9 cellular contexts compared by ENCODE assay signal in the genomic region with DNA sequence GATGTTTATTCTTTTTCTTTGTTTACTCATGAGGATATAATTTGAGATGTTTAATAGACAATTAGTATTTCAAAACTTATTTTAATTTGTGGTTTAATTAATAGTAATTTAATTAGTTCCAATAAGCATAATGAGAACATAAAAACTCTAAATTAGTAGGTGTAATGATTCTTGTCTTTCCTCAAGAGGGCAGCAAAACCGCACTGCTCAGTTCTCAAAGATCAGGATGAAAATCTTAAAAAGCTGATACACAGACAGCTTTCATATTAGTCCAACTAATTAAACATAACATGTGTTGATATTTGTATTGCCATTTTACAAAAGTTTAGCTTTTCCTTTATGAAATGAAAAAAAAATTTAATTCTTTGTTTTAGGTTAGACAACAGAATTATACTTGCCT.
A peak's percentile ranks its signal among the peaks of the same experiment; 100 is the strongest.
DNase-seq lines count a peak whose midpoint lies in the region; ATAC-seq and TF ChIP-seq lines count a peak whose summit lies in the region.
"Had no signal": no experiment of that assay in that cellular context is flagged by ENCODE, and none has a peak within 500 bp of the region (broad histone marks: within the 10 kb centered on the region; RNA-seq: fewer than 3 reads in every experiment).

No MANE protein-coding gene starts in this region.

- H3K27me3 ChIP-seq in heart right ventricle (no peaks in the 10 kb centered on the region), right cardiac atrium (ENCODE audit: control insufficient read depth, insufficient read depth) (no peaks in the 10 kb centered on the region), upper lobe of left lung (no peaks in the 10 kb centered on the region), H7 (ENCODE audit: control insufficient read depth, insufficient read depth, low read length) (no peaks in the 10 kb centered on the region)
- H3K27me3 ChIP-seq: SJSA1 had no signal

- no peak for TF ChIP-seq EP300 in upper lobe of left lung (IDR thresholded peaks at IDR 0.05)

- DNase-seq in heart right ventricle = peak in 1 of 2 donors; percentile 16
- no peak for DNase-seq in right cardiac atrium
- DNase-seq in OCI-M1 (lab: John Stamatoyannopoulos, UW) = peak; percentile 76
- DNase-seq in fibroblast of pulmonary artery (ENCODE audit: low read depth) = peak; percentile 45
- DNase-seq in upper lobe of left lung = no peak
- no peak for DNase-seq in H7
- no peak for DNase-seq in NCI-H2196 (lab: John Stamatoyannopoulos, UW; ENCODE audit: unreplicated experiment)

- no peak overlapping the region for H3K27ac ChIP-seq in heart right ventricle
- H3K27ac ChIP-seq in right cardiac atrium (ENCODE audit: low read length) = no peak overlapping the region
- no peak overlapping the region for H3K27ac ChIP-seq in upper lobe of left lung
- H3K27ac ChIP-seq: SJSA1 had no signal

- peaks cover 0 to 4% (median 0%) of the 10 kb centered on the region in 11 donors for H3K9me3 ChIP-seq in heart right ventricle
- no peaks in the 10 kb centered on the region for H3K9me3 ChIP-seq in right cardiac atrium (ENCODE audit: control insufficient read depth, low read length)
- no peaks in the 10 kb centered on the region for H3K9me3 ChIP-seq in upper lobe of left lung
- H3K9me3 ChIP-seq: SJSA1 had no signal

- ATAC-seq in heart right ventricle (peak in 1 of 8 donors; percentile 55), right cardiac atrium (no peak), upper lobe of left lung (ENCODE audit: low FRiP score in 2 of 2) (no peak), HG02623 (IDR thresholded peaks at IDR 0.05; ENCODE audit: unreplicated experiment) (no peak)

- intact Hi-C loops in heart right ventricle (cut with DNase I) (loop anchor here in 6 of 10 donors (2.0 to 10.0 kb wide), 5 partner anchors 111 to 279 kb away; partner anchors contain the start of gene C21orf91 (in 1 of the 6)), right cardiac atrium (cut with DNase I) (loop anchor here in 2 of 4 donors (5.0 to 10.0 kb wide), 2 partner anchors 249 to 251 kb away; no protein-coding TSS in a partner anchor)

- no peak for TF ChIP-seq POLR2A in upper lobe of left lung (IDR thresholded peaks at IDR 0.05)

- H3K4me1 ChIP-seq in heart right ventricle (peaks cover 0 to 11% (median 0%) of the 10 kb centered on the region in 9 donors), right cardiac atrium (ENCODE audit: control insufficient read depth, insufficient read depth, low read length) (no peaks in the 10 kb centered on the region), upper lobe of left lung (peaks cover 0 to 5% (median 0%) of the 10 kb centered on the region in 4 donors)
- H3K4me1 ChIP-seq: SJSA1 had no signal

- 45 to 48% methylated on average over 1 of the region's 1 CpG for WGBS in heart right ventricle, 2 donors
- WGBS in right cardiac atrium = 30% methylated on average over 1 of the region's 1 CpG
- WGBS in upper lobe of left lung, 2 donors = 33 to 48% methylated on average over 1 of the region's 1 CpG

- H3K4me3 ChIP-seq in heart right ventricle (no peak overlapping the region), right cardiac atrium (ENCODE audit: low read length) (no peak overlapping the region), fibroblast of pulmonary artery (replicated peaks; ENCODE audit: low read depth, low read length) (no peak overlapping the region), upper lobe of left lung (no peak overlapping the region), H7 (ENCODE audit: insufficient read depth, low read depth, low read length) (no peak overlapping the region)
- H3K4me3 ChIP-seq: SJSA1 had no signal

- H3K36me3 ChIP-seq in heart right ventricle (no peaks in the 10 kb centered on the region), upper lobe of left lung (no peaks in the 10 kb centered on the region), H7 (replicated peaks; ENCODE audit: control insufficient read depth, insufficient read depth, low read length) (no peaks in the 10 kb centered on the region)
- H3K36me3 ChIP-seq: SJSA1 had no signal

- TF ChIP-seq CTCF in heart right ventricle (IDR thresholded peaks at IDR 0.05) (peak; percentile 37 to 77 (median 56)), fibroblast of pulmonary artery (IDR thresholded peaks at IDR 0.05; ENCODE audit: low read length, missing control alignments) (peak; percentile 58), upper lobe of left lung (IDR thresholded peaks at IDR 0.05) (no peak)

Comparison
In these comparisons a context has a peak if more than half of its experiments do, and no peak if none do; other contexts are left out.
1. DNase-seq: peak in OCI-M1 (single experiment) and fibroblast of pulmonary artery (single experiment); none in right cardiac atrium (0 of 3), upper lobe of left lung (0 of 2), H7 (single experiment) and NCI-H2196 (single experiment).
2. CTCF ChIP-seq: peak in heart right ventricle (9 of 9) and fibroblast of pulmonary artery (single experiment); none in upper lobe of left lung (0 of 6).